ENCODE assay signal across 22 cellular contexts in genomic region chr15:25058080-25058785, GRCh38.
DNase-seq lines count a peak whose midpoint lies in the region; ATAC-seq and TF ChIP-seq lines count a peak whose summit lies in the region.
"Had no signal": no experiment of that assay in that cellular context is flagged by ENCODE, and none has a peak within 500 bp of the region (broad histone marks: within the 10 kb centered on the region; RNA-seq: fewer than 3 reads in every experiment).

No MANE protein-coding gene starts in this region.

- peak overlapping the region in 9 of 10 experiments; percentile 3 to 55 (median 31); a peak in 11 of 20 replicates for H3K4me3 ChIP-seq in BLaER1 treated with 17β-estradiol and CSF1 and Interleukin-3, amounts not matched to agents 10 nM and 100 nM
- H3K4me3 ChIP-seq in IMR-90 (ENCODE audit: insufficient read depth, low read depth, low read length) (no peak overlapping the region), right lobe of liver (no peak overlapping the region), BE2C (ENCODE audit: low read depth, low read length) (no peak overlapping the region)
- H3K4me3 ChIP-seq: adrenal gland, cardiac muscle cell, heart right ventricle, upper lobe of left lung had no signal

- H3K36me3 ChIP-seq in BLaER1 treated with 17β-estradiol and CSF1 and Interleukin-3, amounts not matched to agents 10 nM and 100 nM, result peaks cover 100% of the 10 kb centered on the region in 11 experiments
- H3K36me3 ChIP-seq in IMR-90 (ENCODE audit: control insufficient read depth, insufficient read depth, low read length) (peaks cover 99% of the 10 kb centered on the region), right lobe of liver (peaks cover 0 to 55% (median 0%) of the 10 kb centered on the region in 4 donors), BE2C (peaks cover 84% of the 10 kb centered on the region)

- peaks cover 100% of the 10 kb centered on the region in 11 experiments for H3K9me3 ChIP-seq in BLaER1 treated with 17β-estradiol and CSF1 and Interleukin-3, amounts not matched to agents 10 nM and 100 nM (replicated peaks in 1 of 11)
- H3K9me3 ChIP-seq in IMR-90 (ENCODE audit: control insufficient read depth, insufficient read depth, low read length) (peaks cover 100% of the 10 kb centered on the region), right lobe of liver (peaks cover 0 to 62% (median 36%) of the 10 kb centered on the region in 4 donors), BE2C (peaks cover 42% of the 10 kb centered on the region)

- H3K23ac ChIP-seq in IMR-90 (ENCODE audit: low read depth, low read length), result no peak overlapping the region

- no TSS peak for BruUV-seq in IMR-90 (replicated peaks; lab: Mats Ljungman, UMichigan)

- H4K8ac ChIP-seq in IMR-90 (ENCODE audit: low read depth in 2 of 2, low read length in 2 of 2), result no peak overlapping the region

- CTCF ChIA-PET in IMR-90 (lab: Yijun Ruan, JAX), result no interaction called here

- dilution Hi-C loops in IMR-90 (cut with HindIII; ENCODE audit: low sequenced_read_pairs, unreplicated experiment), result no loop called here

- no peaks in the 10 kb centered on the region for H3K27me3 ChIP-seq in BLaER1 treated with 17β-estradiol and CSF1 and Interleukin-3, amounts not matched to agents 10 nM and 100 nM
- no peaks in the 10 kb centered on the region for H3K27me3 ChIP-seq in IMR-90 (ENCODE audit: control insufficient read depth, insufficient read depth, low read length)
- no peaks in the 10 kb centered on the region for H3K27me3 ChIP-seq in right lobe of liver
- no peaks in the 10 kb centered on the region for H3K27me3 ChIP-seq in BE2C
- no peaks in the 10 kb centered on the region for H3K27me3 ChIP-seq in foreskin keratinocyte
- H3K27me3 ChIP-seq: adrenal gland, cardiac muscle cell, heart right ventricle, upper lobe of left lung had no signal

- no peak overlapping the region for H2AK9ac ChIP-seq in IMR-90 (replicated peaks; ENCODE audit: low read depth, low read length, poor library complexity)

- no peak for DNase-seq in IMR-90
- peak in 2 of 3 donors; percentile 28 to 30 for DNase-seq in right lobe of liver
- DNase-seq in sciatic nerve (ENCODE audit: low spot score), result peak; percentile 40
- no peak for DNase-seq in BE2C
- DNase-seq in amygdala (lab: John Stamatoyannopoulos, UW), result no peak
- no peak for DNase-seq in foreskin keratinocyte
- no peak for DNase-seq in COR-L47 (lab: John Stamatoyannopoulos, UW)
- DNase-seq: effector memory CD4-positive, alpha-beta T cell; mammary epithelial cell; NCI-H1092; NCI-H2081 treated with DMSO at 0.1 percent for 48 hours; NCI-H510A; retina; stimulated activated naive B cell treated with anti-CD40 and anti-IgM and Interleukin-4, amounts not matched to agents 10 μg/mL and 1 μg/mL and 100 μg/mL, for 72 hours; SW 1271 had no signal

- TF ChIP-seq CTCF in IMR-90 (conservative IDR thresholded peaks at IDR 0.05; ENCODE audit: low read depth, low read length) (no peak), right lobe of liver (IDR thresholded peaks at IDR 0.05) (no peak), BE2C (IDR thresholded peaks at IDR 0.05; ENCODE audit: low read depth, low read length) (no peak), foreskin keratinocyte (conservative IDR thresholded peaks at IDR 0.05) (no peak)

- no peak for TF ChIP-seq RAD21 in IMR-90 (IDR thresholded peaks at IDR 0.05; ENCODE audit: low read length)

- H4K5ac ChIP-seq in IMR-90 (ENCODE audit: low read depth, low read length), result no peak overlapping the region

- in situ Hi-C loops in IMR-90 (cut with MboI; ENCODE audit: low sequenced_read_pairs), result no loop called here

- H3K14ac ChIP-seq in IMR-90 (replicated peaks; ENCODE audit: low read depth, low read length), result no peak overlapping the region

- H3K27ac ChIP-seq in BLaER1 treated with 17β-estradiol and CSF1 and Interleukin-3, amounts not matched to agents 10 nM and 100 nM, result no peak overlapping the region
- H3K27ac ChIP-seq in IMR-90 (ENCODE audit: insufficient read depth, low read length), result no peak overlapping the region
- no peak overlapping the region for H3K27ac ChIP-seq in right lobe of liver
- H3K27ac ChIP-seq in foreskin keratinocyte, result no peak overlapping the region
- H3K27ac ChIP-seq: adrenal gland, cardiac muscle cell, heart right ventricle, RWPE1, upper lobe of left lung had no signal

- H3K4me1 ChIP-seq in BLaER1 treated with 17β-estradiol and CSF1 and Interleukin-3, amounts not matched to agents 10 nM and 100 nM, result no peaks in the 10 kb centered on the region
- H3K4me1 ChIP-seq in IMR-90 (ENCODE audit: control insufficient read depth, insufficient read depth, low read length) (no peaks in the 10 kb centered on the region), right lobe of liver (no peaks in the 10 kb centered on the region), BE2C (no peaks in the 10 kb centered on the region), foreskin keratinocyte (no peaks in the 10 kb centered on the region)
- H3K4me1 ChIP-seq: adrenal gland, heart right ventricle, upper lobe of left lung had no signal

- intact Hi-C loops in IMR-90 (cut with micrococcal nuclease) (no loop called here), right lobe of liver (cut with DNase I) (no loop called here), sciatic nerve (cut with DNase I) (no loop called here)

- H2AK5ac ChIP-seq in IMR-90 (ENCODE audit: low read depth, low read length), result no peak overlapping the region

- no peak overlapping the region for H2BK5ac ChIP-seq in IMR-90 (ENCODE audit: low read depth, low read length, poor library complexity, severe bottlenecking)

- no peak overlapping the region for H3K56ac ChIP-seq in IMR-90 (ENCODE audit: extremely low read depth, insufficient read depth, low read length)

- H4K91ac ChIP-seq in IMR-90 (ENCODE audit: insufficient read depth, low read depth, low read length), result no peak overlapping the region

- WGBS in IMR-90 (ENCODE audit: extremely low coverage in 2 of 2, insufficient read length in 1 of 2), 2 experiments, result 45% methylated on average over 3 of the region's 18 CpGs; no CpG with 5 or more reads in 1 of the 2 experiments
- WGBS in right lobe of liver (ENCODE audit: insufficient coverage, low coverage, low lambda C conversion rate, missing lambda C conversion rate), result 87% methylated on average over 10 of the region's 18 CpGs

- no peak overlapping the region for H2BK15ac ChIP-seq in IMR-90 (ENCODE audit: low read depth, low read length)

- no peaks in the 10 kb centered on the region for H3K9me1 ChIP-seq in IMR-90 (ENCODE audit: insufficient read depth, low read length)

- no peak overlapping the region for H3K9ac ChIP-seq in BLaER1 treated with 17β-estradiol and CSF1 and Interleukin-3, amounts not matched to agents 10 nM and 100 nM
- no peak overlapping the region for H3K9ac ChIP-seq in IMR-90 (ENCODE audit: low read depth, low read length)

- ATAC-seq in IMR-90 (ENCODE audit: low read depth), result no peak
- ATAC-seq in right lobe of liver, result no peak
- ATAC-seq in sciatic nerve, result no peak
- ATAC-seq in foreskin keratinocyte, result no peak
- ATAC-seq: natural killer cell treated with Interleukin-12 subunit alpha and Interleukin-12 subunit beta and Interleukin-15 and Interleukin-18, amount 100 ng/mL, for 72 hours; stimulated activated naive B cell treated with anti-CD40 and anti-IgM and Interleukin-4, amounts not matched to agents 10 μg/mL and 1 μg/mL and 100 μg/mL, for 72 hours had no signal

- peak overlapping the region; percentile 39 for H2AFZ ChIP-seq in IMR-90 (replicated peaks; ENCODE audit: low read length, poor library complexity)

- TF ChIP-seq POLR2A in IMR-90 (IDR thresholded peaks at IDR 0.05; ENCODE audit: low read depth, low read length), result no peak
- no peak for TF ChIP-seq POLR2A in right lobe of liver (IDR thresholded peaks at IDR 0.05)

- no peak overlapping the region for H2BK120ac ChIP-seq in IMR-90 (ENCODE audit: low read depth, low read length)

- no peaks in the 10 kb centered on the region for H3K79me1 ChIP-seq in IMR-90 (ENCODE audit: low read depth in 1 of 2, low read length in 2 of 2)

- H3K18ac ChIP-seq in IMR-90 (ENCODE audit: low read depth, low read length), result no peak overlapping the region

- no peaks in the 10 kb centered on the region for H4K20me1 ChIP-seq in BLaER1 treated with 17β-estradiol and CSF1 and Interleukin-3, amounts not matched to agents 10 nM and 100 nM
- no peaks in the 10 kb centered on the region for H4K20me1 ChIP-seq in IMR-90 (ENCODE audit: insufficient read depth, low read length)

- H3K4me2 ChIP-seq in BLaER1 treated with 17β-estradiol and CSF1 and Interleukin-3, amounts not matched to agents 10 nM and 100 nM, result no peak overlapping the region
- no peak overlapping the region for H3K4me2 ChIP-seq in IMR-90 (ENCODE audit: low read depth, low read length)

- no peak overlapping the region for H2BK20ac ChIP-seq in IMR-90 (ENCODE audit: low read depth, low read length)

- no peak overlapping the region for H3K4ac ChIP-seq in IMR-90 (ENCODE audit: low read depth, low read length)

- POLR2A ChIA-PET in IMR-90 (lab: Charles Lee; ENCODE audit: unreplicated experiment), result no interaction called here

TF ChIP-seq in IMR-90, 13 proteins besides CTCF, POLR2A, EP300 and RAD21 (continues in another document):
- no peak for TF ChIP-seq RCOR1 (IDR thresholded peaks at IDR 0.05; ENCODE audit: insufficient replicate concordance, low read length)
- no peak for TF ChIP-seq NFE2L2 (IDR thresholded peaks at IDR 0.05; ENCODE audit: low read depth, low read length)
- no peak for TF ChIP-seq SMC3 (IDR thresholded peaks at IDR 0.05; ENCODE audit: low read depth, low read length)
- TF ChIP-seq MXI1 (IDR thresholded peaks at IDR 0.05; ENCODE audit: borderline replicate concordance, low read depth, low read length), result no peak
- TF ChIP-seq MAFK (IDR thresholded peaks at IDR 0.05; ENCODE audit: low read depth, low read length), result no peak
- TF ChIP-seq CHD1 (IDR thresholded peaks at IDR 0.05; ENCODE audit: low read depth, low read length), result no peak
- TF ChIP-seq, protein P1, sequence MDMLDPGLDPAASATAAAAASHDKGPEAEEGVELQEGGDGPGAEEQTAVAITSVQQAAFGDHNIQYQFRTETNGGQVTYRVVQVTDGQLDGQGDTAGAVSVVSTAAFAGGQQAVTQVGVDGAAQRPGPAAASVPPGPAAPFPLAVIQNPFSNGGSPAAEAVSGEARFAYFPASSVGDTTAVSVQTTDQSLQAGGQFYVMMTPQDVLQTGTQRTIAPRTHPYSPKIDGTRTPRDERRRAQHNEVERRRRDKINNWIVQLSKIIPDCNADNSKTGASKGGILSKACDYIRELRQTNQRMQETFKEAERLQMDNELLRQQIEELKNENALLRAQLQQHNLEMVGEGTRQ (IDR thresholded peaks at IDR 0.05; ENCODE audit: low read depth, low read length), result no peak
- TF ChIP-seq BHLHE40 (IDR thresholded peaks at IDR 0.05; ENCODE audit: low read depth, low read length), result no peak
- no peak for TF ChIP-seq MAZ (IDR thresholded peaks at IDR 0.05; ENCODE audit: borderline replicate concordance, low read depth, low read length)
- no peak for TF ChIP-seq RFX5 (IDR thresholded peaks at IDR 0.05; ENCODE audit: low read depth, low read length)

Comparison
In these comparisons a context has a peak if more than half of its experiments do, and no peak if none do; other contexts are left out.
1. H3K4me3 ChIP-seq: peak in BLaER1 treated with 17β-estradiol and CSF1 and Interleukin-3, amounts not matched to agents 10 nM and 100 nM (9 of 10); none in IMR-90 (single experiment), right lobe of liver (0 of 3) and BE2C (single experiment).
2. DNase-seq: peak in right lobe of liver (2 of 3) and sciatic nerve (single experiment); none in IMR-90 (single experiment), BE2C (single experiment), amygdala (0 of 56), foreskin keratinocyte (0 of 2) and COR-L47 (single experiment).